Comparison of ENCODE assay signal across 1 cellular context in genomic region chr5:125052601-125053000, GRCh38.
TF ChIP-seq lines count a peak whose summit lies in the region.

No MANE protein-coding gene starts in this region.

TF ChIP-seq in GM23338, 12 proteins besides CTCF, POLR2A, EP300 and RAD21 (continued from another document):
- no peak for TF ChIP-seq ZNF462 (CRISPR knock-in tag; IDR thresholded peaks at IDR 0.05)
